Comparison of ENCODE assay signal across 8 cellular contexts in the genomic region with DNA sequence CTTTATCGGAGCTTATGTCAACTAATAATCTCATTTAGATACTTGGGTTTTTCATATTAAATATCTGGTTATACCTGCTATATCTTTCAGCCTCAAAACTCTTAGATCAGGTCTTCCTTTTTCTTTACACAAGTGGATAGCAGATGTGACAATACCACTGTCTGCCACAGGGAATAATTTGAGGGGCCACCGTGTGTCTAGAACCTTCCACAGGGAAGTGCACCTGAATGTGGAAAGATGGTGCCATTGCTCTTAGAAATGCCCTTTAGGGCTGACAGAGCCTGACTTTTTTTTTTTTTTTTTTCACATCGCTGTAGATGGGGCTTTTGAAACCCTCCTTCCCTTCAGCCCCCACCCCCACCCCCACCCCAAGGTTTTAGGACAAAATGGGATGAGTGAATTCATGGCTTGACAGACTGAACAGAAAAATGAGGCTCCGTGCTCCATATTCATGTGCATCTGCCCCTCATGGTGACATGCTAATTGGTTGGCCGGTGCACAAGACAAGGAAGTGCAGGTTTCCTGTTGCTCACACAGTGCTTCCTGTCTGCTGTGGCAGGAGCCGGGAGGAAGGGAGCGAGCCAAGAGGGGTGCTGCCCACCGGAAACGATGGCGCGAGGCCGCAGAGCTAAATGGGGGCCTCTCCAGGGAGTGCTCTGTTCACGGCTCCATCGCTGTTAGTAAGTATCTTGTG.
A peak's percentile ranks its signal among the peaks of the same experiment; 100 is the strongest.
DNase-seq lines count a peak whose midpoint lies in the region; ATAC-seq and TF ChIP-seq lines count a peak whose summit lies in the region.

No MANE protein-coding gene starts in this region.

- H3K9me3 ChIP-seq in neutrophil: no peaks in the 10 kb centered on the region

- peaks cover 75 to 82% (median 75%) of the 10 kb centered on the region in 3 donors for H3K4me1 Mint-ChIP-seq in T-cell
- peaks cover 55% of the 10 kb centered on the region for H3K4me1 Mint-ChIP-seq in activated naive CD8-positive, alpha-beta T cell treated with anti-CD3 and anti-CD28 coated beads, Interleukin-2, amount 10 ng/mL, durations not matched to agents 7 days and 5 days

- H3K4me3 ChIP-seq in neutrophil (ENCODE audit: low read depth in 1 of 2, low read length in 1 of 2): peak overlapping the region; percentile 61 to 92

- peak overlapping the region; percentile 95 to 97 for H3K27ac Mint-ChIP-seq in T-cell
- peak overlapping the region; percentile 96 for H3K27ac Mint-ChIP-seq in activated naive CD8-positive, alpha-beta T cell treated with anti-CD3 and anti-CD28 coated beads, Interleukin-2, amount 10 ng/mL, durations not matched to agents 7 days and 5 days

- CTCF ChIA-PET in T-cell (lab: Charles Lee): interaction anchor here in 1 of 2 donors (0.6 kb wide), 1 partner anchor 262 kb away, joined by 4 read pairs; no protein-coding TSS in a partner anchor

- TF ChIP-seq CTCF in neutrophil (IDR thresholded peaks at IDR 0.05): no peak

- H3K4me1 ChIP-seq in neutrophil (ENCODE audit: control insufficient read depth in 1 of 2, insufficient read depth in 1 of 2, low read depth in 1 of 2, low read length in 1 of 2): peaks cover 51 to 54% of the 10 kb centered on the region in 2 experiments

- peaks cover 25% of the 10 kb centered on the region for H3K36me3 Mint-ChIP-seq in T-cell
- H3K36me3 Mint-ChIP-seq in activated naive CD8-positive, alpha-beta T cell treated with anti-CD3 and anti-CD28 coated beads, Interleukin-2, amount 10 ng/mL, durations not matched to agents 7 days and 5 days: peaks cover 40% of the 10 kb centered on the region

- H3K27ac ChIP-seq in neutrophil: peak overlapping the region; percentile 89

- no peaks in the 10 kb centered on the region for H3K27me3 Mint-ChIP-seq in T-cell
- no peaks in the 10 kb centered on the region for H3K27me3 Mint-ChIP-seq in activated naive CD8-positive, alpha-beta T cell treated with anti-CD3 and anti-CD28 coated beads, Interleukin-2, amount 10 ng/mL, durations not matched to agents 7 days and 5 days

- DNase-seq in T-cell: peak; percentile 33 to 73 (median 56)
- DNase-seq in activated naive CD8-positive, alpha-beta T cell treated with anti-CD3 and anti-CD28 coated beads, Interleukin-2, amount 10 ng/mL, durations not matched to agents 7 days and 5 days: peak; percentile 79
- DNase-seq in ureter (ENCODE audit: low spot score): peak; percentile 57
- DNase-seq in globus pallidus (ENCODE audit: low spot score): no peak
- DNase-seq in COLO829 (ENCODE audit: low spot score): no peak

- peaks cover 0 to 17% (median 2%) of the 10 kb centered on the region in 3 donors for H3K9me3 Mint-ChIP-seq in T-cell
- peaks cover 15% of the 10 kb centered on the region for H3K9me3 Mint-ChIP-seq in activated naive CD8-positive, alpha-beta T cell treated with anti-CD3 and anti-CD28 coated beads, Interleukin-2, amount 10 ng/mL, durations not matched to agents 7 days and 5 days

- ATAC-seq in GM18868 (IDR thresholded peaks at IDR 0.05; ENCODE audit: unreplicated experiment): peak; percentile 98
- ATAC-seq in HG03060 (IDR thresholded peaks at IDR 0.05; ENCODE audit: low read depth, unreplicated experiment): peak; percentile 85
- ATAC-seq in T-cell (replicated peaks in 1 of 4): peak; percentile 94 to 97 (median 96)
- ATAC-seq in activated naive CD8-positive, alpha-beta T cell treated with anti-CD3 and anti-CD28 coated beads, Interleukin-2, amount 10 ng/mL, durations not matched to agents 7 days and 5 days (ENCODE audit: low read depth): peak; percentile 93

- H3K27me3 ChIP-seq in neutrophil: no peaks in the 10 kb centered on the region

- H3K36me3 ChIP-seq in neutrophil: no peaks in the 10 kb centered on the region

- H3K4me3 Mint-ChIP-seq in T-cell: peak overlapping the region; percentile 90 to 92 (median 91)
- H3K4me3 Mint-ChIP-seq in activated naive CD8-positive, alpha-beta T cell treated with anti-CD3 and anti-CD28 coated beads, Interleukin-2, amount 10 ng/mL, durations not matched to agents 7 days and 5 days: peak overlapping the region; percentile 95

- POLR2A ChIA-PET in T-cell (lab: Charles Lee): interaction anchor here (0.7 to 0.8 kb wide), 2 partner anchors 29 to 198 kb away, joined by 3 read pairs; no protein-coding TSS in a partner anchor
- POLR2A ChIA-PET in activated naive CD8-positive, alpha-beta T cell treated with anti-CD3 and anti-CD28 coated beads, Interleukin-2, amount 10 ng/mL, durations not matched to agents 7 days and 5 days (lab: Charles Lee): interaction anchor here (0.6 to 0.7 kb wide), 2 partner anchors 85 to 151 kb away, joined by 3 read pairs; no protein-coding TSS in a partner anchor

Comparison
In these comparisons a context has a peak if more than half of its experiments do, and no peak if none do; other contexts are left out.
1. DNase-seq: peak in T-cell (34 of 34), activated naive CD8-positive, alpha-beta T cell treated with anti-CD3 and anti-CD28 coated beads, Interleukin-2, amount 10 ng/mL, durations not matched to agents 7 days and 5 days (single experiment) and ureter (single experiment); none in globus pallidus (single experiment) and COLO829 (single experiment).
2. Peak in every context shown above with its lines, with median percentiles within 50 percentile points of each other: ATAC-seq.